21 cellular contexts compared by ENCODE assay signal in genomic region chr10:131781076-131781475, GRCh38.
"Had no signal": no experiment of that assay in that cellular context is flagged by ENCODE, and none has a peak within 500 bp of the region (broad histone marks: within the 10 kb centered on the region; RNA-seq: fewer than 3 reads in every experiment).

No MANE protein-coding gene starts in this region.

- H3K27me3 Mint-ChIP-seq: IgD-negative memory B cell had no signal

- FAIRE-seq: HTR-8/SVneo, K562, RCC 7860 had no signal

- H3K4me3 Mint-ChIP-seq: IgD-negative memory B cell had no signal

- ATAC-seq: K562 had no signal

- H3K4me1 Mint-ChIP-seq: IgD-negative memory B cell had no signal

- H3K27ac Mint-ChIP-seq: IgD-negative memory B cell had no signal

- DNase-seq: Kasumi-1, MM.1S, NCI-H1092 treated with DMSO at 0.1 percent for 48 hours, NCI-H1436, NCI-H187, NCI-H2029, NCI-H2081 treated with DMSO at 0.1 percent for 48 hours, NCI-H2171, NCI-H226, NCI-H446, NCI-H510A, NCI-H524 treated with DMSO at 0.1 percent for 48 hours, NCI-H69, NCI-H774, Right ventricle myocardium superior, RPMI8226, SIG-M5 had no signal
